11 cellular contexts compared by ENCODE assay signal in genomic region chr10:122468923-122469781, GRCh38. TPM values are rescaled to one million over a fixed set of nuclear protein-coding genes. Genes with fewer than 3 reads are reported as not detected.
DNase-seq lines count a peak whose midpoint lies in the region; ATAC-seq and TF ChIP-seq lines count a peak whose summit lies in the region.
"Had no signal": no experiment of that assay in that cellular context is flagged by ENCODE, and none has a peak within 500 bp of the region (broad histone marks: within the 10 kb centered on the region; RNA-seq: fewer than 3 reads in every experiment).

No MANE protein-coding gene starts in this region.

- peak overlapping the region; percentile 40 for H3K4me3 Mint-ChIP-seq in chondrocyte (ENCODE audit: unreplicated experiment)

- POLR2A ChIA-PET in A673 (lab: Charles Lee; ENCODE audit: low non-redundant PET): no interaction called here

- peaks cover 12% of the 10 kb centered on the region for H3K36me3 Mint-ChIP-seq in chondrocyte (ENCODE audit: low read depth)

- H3K36me3 ChIP-seq in A673 (ENCODE audit: insufficient read depth, low read length, poor library complexity, severe bottlenecking): no peaks in the 10 kb centered on the region
- H3K36me3 ChIP-seq in lower lobe of right lung: no peaks in the 10 kb centered on the region

- H3K27me3 ChIP-seq in A673 (replicated peaks; ENCODE audit: insufficient read depth, low read depth, low read length, poor library complexity): peaks cover 36% of the 10 kb centered on the region
- no peaks in the 10 kb centered on the region for H3K27me3 ChIP-seq in lower lobe of right lung (ENCODE audit: low read depth)

- CTCF ChIA-PET in A673 (lab: Charles Lee): no interaction called here

- H3K27me3 Mint-ChIP-seq in chondrocyte (ENCODE audit: low read depth): no peaks in the 10 kb centered on the region

- intact Hi-C loops in A673 (cut with micrococcal nuclease; ENCODE audit: unreplicated experiment) (no loop called here), lower lobe of right lung (cut with DNase I) (no loop called here)

- H3K27ac Mint-ChIP-seq in chondrocyte (ENCODE audit: unreplicated experiment): peak overlapping the region; percentile 96

- peaks cover 96% of the 10 kb centered on the region for H3K4me1 Mint-ChIP-seq in chondrocyte (ENCODE audit: low read depth)

- H3K27ac ChIP-seq in A673 (ENCODE audit: low read depth, low read length, poor library complexity, severe bottlenecking) (no peak overlapping the region), lower lobe of right lung (no peak overlapping the region)

- no peaks in the 10 kb centered on the region for H3K9me3 Mint-ChIP-seq in chondrocyte (ENCODE audit: low read depth)

- no peak overlapping the region for H3K4me3 ChIP-seq in A673 (ENCODE audit: low read depth, low read length, poor library complexity, severe bottlenecking)
- no peak overlapping the region for H3K4me3 ChIP-seq in lower lobe of right lung

- ATAC-seq in lower lobe of right lung (peak; percentile 52 to 61), HG03354 (IDR thresholded peaks at IDR 0.05; ENCODE audit: poor library complexity, severe bottlenecking, unreplicated experiment) (no peak), GM21360 (IDR thresholded peaks at IDR 0.05; ENCODE audit: unreplicated experiment) (no peak), HG02798 (IDR thresholded peaks at IDR 0.05; ENCODE audit: poor library complexity, unreplicated experiment) (no peak)
- ATAC-seq: stimulated activated naive CD8-positive, alpha-beta T cell treated with anti-CD3 and anti-CD28 coated beads, Interleukin-15, Interleukin-2, amounts not matched to agents 100 U/mL and 50 U/mL, for 24 hours had no signal

- DNase-seq in A673 (ENCODE audit: low spot score): peak; percentile 70
- DNase-seq in MV-4-11 (lab: John Stamatoyannopoulos, UW): peak; percentile 99
- no peak for DNase-seq in chondrocyte (ENCODE audit: low spot score)
- no peak for DNase-seq in lower lobe of right lung
- no peak for DNase-seq in NK-92 treated with Interleukin-12 subunit alpha and Interleukin-12 subunit beta, amount 100 ng/mL, for 24 hours (lab: John Stamatoyannopoulos, UW)
- DNase-seq: DMS79; stimulated activated naive CD8-positive, alpha-beta T cell treated with anti-CD3 and anti-CD28 coated beads, Interleukin-15, Interleukin-2, amounts not matched to agents 100 U/mL and 50 U/mL, for 24 hours had no signal

- H3K4me1 ChIP-seq in A673 (ENCODE audit: insufficient read depth, low read length, poor library complexity, severe bottlenecking): no peaks in the 10 kb centered on the region
- peaks cover 10% of the 10 kb centered on the region for H3K4me1 ChIP-seq in lower lobe of right lung

- H3K9me3 ChIP-seq in A673 (ENCODE audit: low read depth, low read length, poor library complexity, severe bottlenecking): no peaks in the 10 kb centered on the region
- H3K9me3 ChIP-seq in lower lobe of right lung: no peaks in the 10 kb centered on the region

- no peak for TF ChIP-seq CTCF in A673 (conservative IDR thresholded peaks at IDR 0.05; ENCODE audit: low read depth, low read length)
- TF ChIP-seq CTCF in chondrocyte (IDR thresholded peaks at IDR 0.05): peak; percentile 44
- no peak for TF ChIP-seq CTCF in lower lobe of right lung (IDR thresholded peaks at IDR 0.05)

- BruUV-seq in A673 (replicated peaks; lab: Mats Ljungman, UMichigan): no TSS peak

RNA-seq across cellular contexts. Expression of gene HTRA1, which starts 7.8 kb away (rescaled TPM):
- total RNA-seq in A673 (2021) (0.17 and 0.55 TPM in 2 replicates), chondrocyte (1,260 to 1,504 TPM (median 1,485 TPM) in 3 replicates), lower lobe of right lung (45.3 TPM)
- total RNA-seq: activated CD8-positive, alpha-beta memory T cell treated with anti-CD3 and anti-CD28 coated beads for 36 hours had no signal

RNA-seq across cellular contexts. Expression of gene ARMS2, which starts 14.7 kb away (rescaled TPM):
- total RNA-seq in A673 (2021) (not detected in 2 replicates), chondrocyte (0.62 to 1.1 TPM in 2 of 3 replicates, not detected in the other), lower lobe of right lung (not detected)
- total RNA-seq: activated CD8-positive, alpha-beta memory T cell treated with anti-CD3 and anti-CD28 coated beads for 36 hours had no signal

Comparison
In these comparisons a context has a peak if more than half of its experiments do, and no peak if none do; other contexts are left out.
1. DNase-seq: peak in A673 (single experiment) and MV-4-11 (single experiment); none in chondrocyte (single experiment), lower lobe of right lung (single experiment) and NK-92 treated with Interleukin-12 subunit alpha and Interleukin-12 subunit beta, amount 100 ng/mL, for 24 hours (single experiment).
2. ATAC-seq: peak in lower lobe of right lung (2 of 2); none in HG03354 (single experiment), GM21360 (single experiment) and HG02798 (single experiment).
3. RNA of gene HTRA1, which starts 7.8 kb away (total RNA-seq): 1,260 to 1,504 TPM in chondrocyte and 45.3 TPM in lower lobe of right lung (single experiment); 0.17 to 0.55 TPM in A673; every median in the first group is over 10 times any median in the second.